ENCODE assay signal across 12 cellular contexts in genomic region chr12:122884091-122884826, GRCh38. TPM values are rescaled to one million over a fixed set of nuclear protein-coding genes. Genes with fewer than 3 reads are reported as not detected.
DNase-seq lines count a peak whose midpoint lies in the region; ATAC-seq and TF ChIP-seq lines count a peak whose summit lies in the region.
"Had no signal": no experiment of that assay in that cellular context is flagged by ENCODE, and none has a peak within 500 bp of the region (broad histone marks: within the 10 kb centered on the region; RNA-seq: fewer than 3 reads in every experiment).

No MANE protein-coding gene starts in this region.

- TF ChIP-seq EP300 in transverse colon (IDR thresholded peaks at IDR 0.05; ENCODE audit: low read depth): no peak

- no peaks in the 10 kb centered on the region for H3K27me3 ChIP-seq in left ventricle myocardium inferior (ENCODE audit: low read depth)
- H3K27me3 ChIP-seq in adrenal gland: no peaks in the 10 kb centered on the region
- H3K27me3 ChIP-seq in mucosa of rectum (ENCODE audit: control insufficient read depth in 2 of 2, insufficient read depth in 2 of 2, low read length in 2 of 2): no peaks in the 10 kb centered on the region
- no peaks in the 10 kb centered on the region for H3K27me3 ChIP-seq in transverse colon
- H3K27me3 ChIP-seq: gastroesophageal sphincter, tibial nerve had no signal

- H3K9me3 ChIP-seq in left ventricle myocardium inferior (replicated peaks) (no peaks in the 10 kb centered on the region), adrenal gland (replicated peaks in 1 of 3) (no peaks in the 10 kb centered on the region), mucosa of rectum (ENCODE audit: control insufficient read depth in 2 of 2, low read length in 2 of 2) (no peaks in the 10 kb centered on the region), transverse colon (no peaks in the 10 kb centered on the region)
- H3K9me3 ChIP-seq: gastroesophageal sphincter, tibial nerve had no signal

- intact Hi-C loops in left ventricle myocardium inferior (cut with micrococcal nuclease): no loop called here
- intact Hi-C loops in Right ventricle myocardium inferior (cut with DNase I): no loop called here
- intact Hi-C loops in adrenal gland (cut with DNase I): no loop called here
- intact Hi-C loops in transverse colon (cut with DNase I; ENCODE audit: low total_unique reads): no loop called here

- peaks cover 95% of the 10 kb centered on the region for H3K4me1 ChIP-seq in left ventricle myocardium inferior
- H3K4me1 ChIP-seq in adrenal gland (replicated peaks in 1 of 2): peaks cover 47 to 82% of the 10 kb centered on the region in 2 donors
- peaks cover 43 to 68% of the 10 kb centered on the region in 2 donors for H3K4me1 ChIP-seq in mucosa of rectum (ENCODE audit: control insufficient read depth in 2 of 2, insufficient read depth in 2 of 2, low read length in 2 of 2)
- H3K4me1 ChIP-seq in transverse colon: peaks cover 32 to 89% (median 54%) of the 10 kb centered on the region in 4 donors

- in situ Hi-C loops in transverse colon (cut with MboI; ENCODE audit: low pct_ligation_motif_present in 1 of 4, low pct_unique_long_range_greater_than_20kb in 1 of 4, low sequenced_read_pairs in 3 of 4): no loop called here

- H3K4me3 ChIP-seq in left ventricle myocardium inferior: peak overlapping the region; percentile 5
- no peak overlapping the region for H3K4me3 ChIP-seq in adrenal gland
- no peak overlapping the region for H3K4me3 ChIP-seq in mucosa of rectum (ENCODE audit: low read length in 2 of 2)
- H3K4me3 ChIP-seq in transverse colon: no peak overlapping the region
- H3K4me3 ChIP-seq: gastroesophageal sphincter, tibial nerve had no signal

- TF ChIP-seq CTCF in left ventricle myocardium inferior (IDR thresholded peaks at IDR 0.05; ENCODE audit: borderline replicate concordance): no peak
- no peak for TF ChIP-seq CTCF in adrenal gland (IDR thresholded peaks at IDR 0.05)
- TF ChIP-seq CTCF in transverse colon (IDR thresholded peaks at IDR 0.05): no peak

- H3K36me3 ChIP-seq in left ventricle myocardium inferior: no peaks in the 10 kb centered on the region
- no peaks in the 10 kb centered on the region for H3K36me3 ChIP-seq in adrenal gland (replicated peaks in 1 of 2)
- H3K36me3 ChIP-seq in mucosa of rectum (ENCODE audit: control insufficient read depth in 2 of 2, insufficient read depth in 2 of 2, low read length in 2 of 2): peaks cover under 1 to 8% of the 10 kb centered on the region in 2 donors
- H3K36me3 ChIP-seq in transverse colon: no peaks in the 10 kb centered on the region
- H3K36me3 ChIP-seq: gastroesophageal sphincter, tibial nerve had no signal

- peak overlapping the region in 1 of 2 donors; percentile 39 for H3K9ac ChIP-seq in mucosa of rectum (ENCODE audit: low read depth in 1 of 2, low read length in 2 of 2)

- TF ChIP-seq POLR2A in adrenal gland (IDR thresholded peaks at IDR 0.05) (no peak), transverse colon (IDR thresholded peaks at IDR 0.05) (no peak)

- H3K27ac ChIP-seq in left ventricle myocardium inferior (replicated peaks): peak overlapping the region; percentile 66
- peak overlapping the region in 3 of 5 donors; percentile 13 to 62 (median 23) for H3K27ac ChIP-seq in adrenal gland
- H3K27ac ChIP-seq in mucosa of rectum (ENCODE audit: low read depth in 2 of 2, low read length in 2 of 2): peak overlapping the region; percentile 32 to 54
- H3K27ac ChIP-seq in transverse colon: peak overlapping the region; percentile 31 to 44 (median 40)

- 67 to 73% (median 72%) methylated on average over 6 of the region's 6 CpGs for WGBS in adrenal gland, 4 donors
- 49 to 72% methylated on average over 3 to 6 of the region's 6 CpGs for WGBS in transverse colon (ENCODE audit: low coverage in 1 of 2), 2 donors

- ATAC-seq in Right ventricle myocardium inferior (no peak), GM18861 (IDR thresholded peaks at IDR 0.05; ENCODE audit: unreplicated experiment) (no peak), GM21723 (IDR thresholded peaks at IDR 0.05; ENCODE audit: unreplicated experiment) (no peak)
- ATAC-seq: activated naive CD4-positive, alpha-beta T cell treated with anti-CD3 and anti-CD28 coated beads, Interleukin-2, amount 50 U/mL, for 72 hours; gastroesophageal sphincter had no signal

- DNase-seq in left ventricle myocardium inferior (no peak), Right ventricle myocardium inferior (ENCODE audit: missing footprints) (no peak), adrenal gland (peak in 2 of 7 donors; percentile 18 to 50), transverse colon (no peak), AML-193 (lab: John Stamatoyannopoulos, UW) (no peak)
- DNase-seq: NCI-H1694 had no signal

RNA-seq across cellular contexts. Expression of gene VPS37B, which starts 11.7 kb away (rescaled TPM):
- 13.3 TPM for total RNA-seq in left ventricle myocardium inferior
- total RNA-seq in Right ventricle myocardium inferior: 25.4 TPM
- 10 to 100 TPM; 21.8 to 46.1 (median 30.7) TPM for total RNA-seq in adrenal gland
- 10 to 100 TPM; 11.0 to 52.4 (median 25.7) TPM for polyA plus RNA-seq in adrenal gland
- 100 to 1,000 TPM in 2 of 4 donors, 10 to 100 TPM in 2; 46.6 to 126 (median 104) TPM for total RNA-seq in transverse colon

RNA-seq across cellular contexts. Expression of gene HIP1R, which starts 49.0 kb away (rescaled TPM):
- total RNA-seq in left ventricle myocardium inferior (11.2 TPM), Right ventricle myocardium inferior (17.6 TPM), adrenal gland (100 to 1,000 TPM in 1 of 8 donors, 10 to 100 TPM in 7; 32.2 to 107 (median 41.3) TPM), transverse colon (100 to 1,000 TPM in 2 of 4 donors, 10 to 100 TPM in 2; 72.4 to 459 (median 146) TPM)
- 10 to 100 TPM; 21.6 to 70.9 (median 57.5) TPM for polyA plus RNA-seq in adrenal gland
